8 cellular contexts compared by ENCODE assay signal in genomic region chr6:22149501-22150490, GRCh38.
A peak's percentile ranks its signal among the peaks of the same experiment; 100 is the strongest.
DNase-seq lines count a peak whose midpoint lies in the region; FAIRE-seq lines count a peak whose summit lies in the region.

No MANE protein-coding gene starts in this region.

- no peak overlapping the region for H3K27ac ChIP-seq in effector memory CD4-positive, alpha-beta T cell (ENCODE audit: insufficient read depth, low read length, poor library complexity, severe bottlenecking)

- POLR2A ChIA-PET in activated CD4-positive, alpha-beta T cell treated with anti-CD3 and anti-CD28 coated beads, Interleukin-2, amount 10 ng/mL, durations not matched to agents 7 days and 5 days (lab: Charles Lee), result no interaction called here

- H3K36me3 Mint-ChIP-seq in activated CD4-positive, alpha-beta T cell treated with anti-CD3 and anti-CD28 coated beads, Interleukin-2, amount 10 ng/mL, durations not matched to agents 7 days and 5 days (ENCODE audit: low read depth), result peaks cover 1% of the 10 kb centered on the region

- H3K27ac Mint-ChIP-seq in activated CD4-positive, alpha-beta T cell treated with anti-CD3 and anti-CD28 coated beads, Interleukin-2, amount 10 ng/mL, durations not matched to agents 7 days and 5 days, result no peak overlapping the region

- H3K4me1 Mint-ChIP-seq in activated CD4-positive, alpha-beta T cell treated with anti-CD3 and anti-CD28 coated beads, Interleukin-2, amount 10 ng/mL, durations not matched to agents 7 days and 5 days, result peaks cover 31% of the 10 kb centered on the region

- no peaks in the 10 kb centered on the region for H3K9me3 ChIP-seq in effector memory CD4-positive, alpha-beta T cell (ENCODE audit: control insufficient read depth, low read length)

- H3K27me3 Mint-ChIP-seq in activated CD4-positive, alpha-beta T cell treated with anti-CD3 and anti-CD28 coated beads, Interleukin-2, amount 10 ng/mL, durations not matched to agents 7 days and 5 days, result peaks cover 35% of the 10 kb centered on the region

- FAIRE-seq in endometrium (lab: Jason Lieb, UNC), result peak; percentile 81

- no peaks in the 10 kb centered on the region for H3K27me3 ChIP-seq in effector memory CD4-positive, alpha-beta T cell (replicated peaks; ENCODE audit: control insufficient read depth, insufficient read depth, low read length, poor library complexity, severe bottlenecking)

- no peak overlapping the region for H3K4me3 ChIP-seq in effector memory CD4-positive, alpha-beta T cell (ENCODE audit: insufficient read depth, low read depth, low read length, poor library complexity, severe bottlenecking)

- H3K4me1 ChIP-seq in effector memory CD4-positive, alpha-beta T cell (ENCODE audit: control insufficient read depth, insufficient read depth, low read length, poor library complexity, severe bottlenecking), result no peaks in the 10 kb centered on the region

- DNase-seq in DMS153 treated with DMSO at 0.1 percent for 48 hours (lab: John Stamatoyannopoulos, UW; ENCODE audit: unreplicated experiment), result peak; percentile 62
- peak; percentile 45 for DNase-seq in NCI-H2227 treated with DMSO at 0.1 percent for 48 hours (lab: John Stamatoyannopoulos, UW)
- peak in 43 of 56 donors; percentile 6 to 68 (median 30) for DNase-seq in nucleus accumbens (lab: John Stamatoyannopoulos, UW)
- DNase-seq in T1000 (lab: John Stamatoyannopoulos, UW), result no peak
- DNase-seq in activated CD4-positive, alpha-beta T cell treated with anti-CD3 and anti-CD28 coated beads, Interleukin-2, amount 10 ng/mL, durations not matched to agents 7 days and 5 days, result no peak
- DNase-seq in effector memory CD4-positive, alpha-beta T cell, result no peak
- no peak for DNase-seq in activated CD4-positive, alpha-beta T cell treated with anti-CD3 and anti-CD28 coated beads for 4 hours

- CTCF ChIA-PET in activated CD4-positive, alpha-beta T cell treated with anti-CD3 and anti-CD28 coated beads, Interleukin-2, amount 10 ng/mL, durations not matched to agents 7 days and 5 days (lab: Charles Lee), result interaction anchor here (0.6 kb wide), 1 partner anchor 63 kb away, joined by 3 read pairs; no protein-coding TSS in a partner anchor

- H3K36me3 ChIP-seq in effector memory CD4-positive, alpha-beta T cell (ENCODE audit: control insufficient read depth, insufficient read depth, low read length), result no peaks in the 10 kb centered on the region

- no peak overlapping the region for H3K4me3 Mint-ChIP-seq in activated CD4-positive, alpha-beta T cell treated with anti-CD3 and anti-CD28 coated beads, Interleukin-2, amount 10 ng/mL, durations not matched to agents 7 days and 5 days

- no peaks in the 10 kb centered on the region for H3K9me3 Mint-ChIP-seq in activated CD4-positive, alpha-beta T cell treated with anti-CD3 and anti-CD28 coated beads, Interleukin-2, amount 10 ng/mL, durations not matched to agents 7 days and 5 days

Comparison
In these comparisons a context has a peak if more than half of its experiments do, and no peak if none do; other contexts are left out.
1. DNase-seq: peak in DMS153 treated with DMSO at 0.1 percent for 48 hours (single experiment), NCI-H2227 treated with DMSO at 0.1 percent for 48 hours (single experiment) and nucleus accumbens (43 of 56); none in T1000 (single experiment), activated CD4-positive, alpha-beta T cell treated with anti-CD3 and anti-CD28 coated beads, Interleukin-2, amount 10 ng/mL, durations not matched to agents 7 days and 5 days (single experiment), effector memory CD4-positive, alpha-beta T cell (0 of 3) and activated CD4-positive, alpha-beta T cell treated with anti-CD3 and anti-CD28 coated beads for 4 hours (0 of 2).